Comparison of ENCODE assay signal across 12 cellular contexts in genomic region chr1:231180034-231180433, GRCh38. TPM values are rescaled to one million over a fixed set of nuclear protein-coding genes. Genes with fewer than 3 reads are reported as not detected.
"Had no signal": no experiment of that assay in that cellular context is flagged by ENCODE, and none has a peak within 500 bp of the region (broad histone marks: within the 10 kb centered on the region; RNA-seq: fewer than 3 reads in every experiment).

No MANE protein-coding gene starts in this region.

- H3K36me3 ChIP-seq: HAP-1 had no signal

- H3K4me3 ChIP-seq: GM23248, GM23338, HAP-1 had no signal

- DNase-seq: GM23248, GOT3, H7, H9, HCEC 1CT, HFFc6 had no signal

- H3K9me3 ChIP-seq: HAP-1 had no signal

- H3K27ac ChIP-seq: GM23248 had no signal

- H2AFZ ChIP-seq: GM23248, GM23338 had no signal

- H3K9me3 Mint-ChIP-seq: GM23338, HFFc6 had no signal

- H3K4me3 Mint-ChIP-seq: GM23338, H9, HFFc6 had no signal

- H3K4me2 ChIP-seq: GM23338 had no signal

- FAIRE-seq: H1, H54 had no signal

- H3K4me1 ChIP-seq: HAP-1 had no signal

- ATAC-seq: GM23338, HCT116 had no signal

- H3K9ac ChIP-seq: GM23248 had no signal

- H3K27ac Mint-ChIP-seq: GM23338, H9, HFFc6 had no signal

RNA-seq across cellular contexts. Expression of gene TRIM67, which starts 18.2 kb away (rescaled TPM):
- total RNA-seq: GM23248, H1, H4, H7, H9, HFFc6 had no signal
- polyA plus RNA-seq: GM23248, GM23338 had no signal
